ENCODE assay signal across 8 cellular contexts in the genomic region with DNA sequence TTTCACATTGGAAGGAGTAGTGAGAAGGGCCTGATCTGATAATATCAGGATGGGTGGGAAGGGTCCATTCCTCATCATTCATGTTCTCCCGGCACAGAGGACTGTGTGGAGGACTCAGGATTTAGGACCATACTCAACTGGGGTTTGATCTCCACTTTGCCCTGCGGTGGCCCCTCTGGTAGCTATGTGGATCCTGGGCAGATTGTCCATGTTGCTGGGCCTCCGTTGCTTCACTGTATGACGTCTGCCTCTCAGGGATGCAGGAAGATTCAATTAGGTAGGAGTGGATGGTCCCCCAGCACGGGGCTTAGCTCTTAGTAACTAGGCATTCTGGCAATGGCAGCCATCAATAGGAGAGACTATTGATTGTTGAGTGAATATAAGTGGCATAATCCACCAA. TPM values are rescaled to one million over a fixed set of nuclear protein-coding genes. Genes with fewer than 3 reads are reported as not detected.
A peak's percentile ranks its signal among the peaks of the same experiment; 100 is the strongest.
DNase-seq lines count a peak whose midpoint lies in the region; ATAC-seq, FAIRE-seq and TF ChIP-seq lines count a peak whose summit lies in the region.

No MANE protein-coding gene starts in this region.

- H3K27ac Mint-ChIP-seq in activated CD8-positive, alpha-beta memory T cell treated with anti-CD3 and anti-CD28 coated beads, Interleukin-2, amount 10 ng/mL, durations not matched to agents 7 days and 5 days, result no peak overlapping the region

- DNase-seq in A549 (ENCODE audit: low read depth in 1 of 2, low spot score in 1 of 2) (no peak), HFF-Myc (ENCODE audit: extremely low read depth, low read depth) (no peak), breast epithelium (ENCODE audit: low spot score in 2 of 2) (no peak), mucosa of descending colon (peak in 1 of 3 donors; percentile 47), midbrain (lab: John Stamatoyannopoulos, UW) (no peak), KG1 (lab: John Stamatoyannopoulos, UW) (no peak)
- no peak for DNase-seq in activated CD8-positive, alpha-beta memory T cell treated with anti-CD3 and anti-CD28 coated beads, Interleukin-2, amount 10 ng/mL, durations not matched to agents 7 days and 5 days

- H3K4me3 ChIP-seq in A549, result peak overlapping the region; percentile 93
- peak overlapping the region; percentile 88 for H3K4me3 ChIP-seq in HFF-Myc (replicated peaks; ENCODE audit: low read depth, low read length)
- peak overlapping the region; percentile 96 to 100 (median 96) for H3K4me3 ChIP-seq in breast epithelium
- H3K4me3 ChIP-seq in mucosa of descending colon, result peak overlapping the region; percentile 85

- FAIRE-seq in A549 (lab: Jason Lieb, UNC), result no peak

- ATAC-seq in A549, result no peak
- no peak for ATAC-seq in mucosa of descending colon
- ATAC-seq in activated CD8-positive, alpha-beta memory T cell treated with anti-CD3 and anti-CD28 coated beads, Interleukin-2, amount 10 ng/mL, durations not matched to agents 7 days and 5 days, result no peak
- no peak for ATAC-seq in GM21576 (IDR thresholded peaks at IDR 0.05; ENCODE audit: unreplicated experiment)

- no peak for TF ChIP-seq CTCF in A549 (IDR thresholded peaks at IDR 0.05)
- no peak for TF ChIP-seq CTCF in HFF-Myc (IDR thresholded peaks at IDR 0.05; ENCODE audit: low read depth, low read length, missing control alignments)
- TF ChIP-seq CTCF in breast epithelium (IDR thresholded peaks at IDR 0.05), result no peak
- no peak for TF ChIP-seq CTCF in mucosa of descending colon (IDR thresholded peaks at IDR 0.05)

- peaks cover 31% of the 10 kb centered on the region for H3K4me1 Mint-ChIP-seq in activated CD8-positive, alpha-beta memory T cell treated with anti-CD3 and anti-CD28 coated beads, Interleukin-2, amount 10 ng/mL, durations not matched to agents 7 days and 5 days

- CTCF ChIA-PET in A549 (lab: Yijun Ruan, JAX), result interaction anchor here (1.2 to 3.7 kb wide), 5 partner anchors 8 to 330 kb away, joined by 3 to 13 read pairs (median 5); no protein-coding TSS in a partner anchor
- CTCF ChIA-PET in activated CD8-positive, alpha-beta memory T cell treated with anti-CD3 and anti-CD28 coated beads, Interleukin-2, amount 10 ng/mL, durations not matched to agents 7 days and 5 days (lab: Charles Lee), result interaction anchor here (0.6 to 1.3 kb wide), 6 partner anchors 12 to 418 kb away, joined by 3 to 4 read pairs (median 4); no protein-coding TSS in a partner anchor

- H3K4me2 ChIP-seq in A549, result peak overlapping the region; percentile 84

- no peaks in the 10 kb centered on the region for H3K9me3 ChIP-seq in A549
- H3K9me3 ChIP-seq in breast epithelium, result no peaks in the 10 kb centered on the region
- no peaks in the 10 kb centered on the region for H3K9me3 ChIP-seq in mucosa of descending colon

- WGBS in A549 (ENCODE audit: missing lambda C conversion rate), result 41% methylated on average over 5 of the region's 5 CpGs

- H3K27me3 Mint-ChIP-seq in activated CD8-positive, alpha-beta memory T cell treated with anti-CD3 and anti-CD28 coated beads, Interleukin-2, amount 10 ng/mL, durations not matched to agents 7 days and 5 days, result peaks cover 4% of the 10 kb centered on the region

- no peaks in the 10 kb centered on the region for H3K27me3 ChIP-seq in breast epithelium

- H3K36me3 Mint-ChIP-seq in activated CD8-positive, alpha-beta memory T cell treated with anti-CD3 and anti-CD28 coated beads, Interleukin-2, amount 10 ng/mL, durations not matched to agents 7 days and 5 days, result peaks cover 36% of the 10 kb centered on the region

- no peaks in the 10 kb centered on the region for H3K9me3 Mint-ChIP-seq in activated CD8-positive, alpha-beta memory T cell treated with anti-CD3 and anti-CD28 coated beads, Interleukin-2, amount 10 ng/mL, durations not matched to agents 7 days and 5 days (ENCODE audit: low read depth)

- H3K36me3 ChIP-seq in breast epithelium (no peaks in the 10 kb centered on the region), mucosa of descending colon (ENCODE audit: low read depth) (no peaks in the 10 kb centered on the region)

- no peak for TF ChIP-seq EP300 in A549 (IDR thresholded peaks at IDR 0.05)

- H3K27ac ChIP-seq in A549 (peak overlapping the region; percentile 98 to 99; a peak in 5 of 6 replicates), breast epithelium (peak overlapping the region; percentile 79 to 91)

- H3K4me1 ChIP-seq in A549 (peaks cover 66% of the 10 kb centered on the region), breast epithelium (no peaks in the 10 kb centered on the region), mucosa of descending colon (ENCODE audit: low read depth) (peaks cover 26% of the 10 kb centered on the region)

- H3K4me3 Mint-ChIP-seq in activated CD8-positive, alpha-beta memory T cell treated with anti-CD3 and anti-CD28 coated beads, Interleukin-2, amount 10 ng/mL, durations not matched to agents 7 days and 5 days, result no peak overlapping the region

- POLR2A ChIA-PET in A549 (lab: Yijun Ruan, JAX), result interaction anchor here (0.6 to 1.2 kb wide), 5 partner anchors 10 to 375 kb away, joined by 3 to 7 read pairs (median 4); partner anchors contain the start of gene PSMG1

- TF ChIP-seq POLR2A in A549 (IDR thresholded peaks at IDR 0.05; ENCODE audit: low read length) (no peak), breast epithelium (IDR thresholded peaks at IDR 0.05) (no peak)

- intact Hi-C loops in breast epithelium (cut with DNase I; ENCODE audit: low total_unique reads), result no loop called here
- intact Hi-C loops in mucosa of descending colon (cut with DNase I, micrococcal nuclease), result loop anchor here (10.0 kb wide), 3 partner anchors 53 to 317 kb away; no protein-coding TSS in a partner anchor

- no peak for TF ChIP-seq RAD21 in A549 (conservative IDR thresholded peaks at IDR 0.05 in 1 of 2, IDR thresholded peaks at IDR 0.05 in 1 of 2)

TF ChIP-seq in A549, 52 proteins besides CTCF, POLR2A, EP300 and RAD21:
- TF ChIP-seq JUN (IDR thresholded peaks at IDR 0.05), result no peak
- TF ChIP-seq FOSB (CRISPR knock-in tag; IDR thresholded peaks at IDR 0.05), result no peak
- TF ChIP-seq, protein P1, sequence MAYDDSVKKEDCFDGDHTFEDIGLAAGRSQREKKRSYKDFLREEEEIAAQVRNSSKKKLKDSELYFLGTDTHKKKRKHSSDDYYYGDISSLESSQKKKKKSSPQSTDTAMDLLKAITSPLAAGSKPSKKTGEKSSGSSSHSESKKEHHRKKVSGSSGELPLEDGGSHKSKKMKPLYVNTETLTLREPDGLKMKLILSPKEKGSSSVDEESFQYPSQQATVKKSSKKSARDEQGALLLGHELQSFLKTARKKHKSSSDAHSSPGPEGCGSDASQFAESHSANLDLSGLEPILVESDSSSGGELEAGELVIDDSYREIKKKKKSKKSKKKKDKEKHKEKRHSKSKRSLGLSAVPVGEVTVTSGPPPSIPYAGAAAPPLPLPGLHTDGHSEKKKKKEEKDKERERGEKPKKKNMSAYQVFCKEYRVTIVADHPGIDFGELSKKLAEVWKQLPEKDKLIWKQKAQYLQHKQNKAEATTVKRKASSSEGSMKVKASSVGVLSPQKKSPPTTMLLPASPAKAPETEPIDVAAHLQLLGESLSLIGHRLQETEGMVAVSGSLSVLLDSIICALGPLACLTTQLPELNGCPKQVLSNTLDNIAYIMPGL (CRISPR knock-in tag; IDR thresholded peaks at IDR 0.05; ENCODE audit: borderline replicate concordance), result no peak
- TF ChIP-seq FOSL2 (IDR thresholded peaks at IDR 0.05), result no peak
- TF ChIP-seq FOSL2 (CRISPR knock-in tag; IDR thresholded peaks at IDR 0.05), result no peak
- no peak for TF ChIP-seq MAZ (IDR thresholded peaks at IDR 0.05; ENCODE audit: borderline replicate concordance, low read depth, low read length)

RNA-seq across cellular contexts. Expression of gene ETS2, which starts 2.3 kb away (rescaled TPM):
- polyA plus RNA-seq in A549 (2011; rRNA removed), result 41.6 and 42.6 TPM in 2 replicates
- polyA plus RNA-seq in A549 (2012; cell fraction: cytosol; rRNA removed), result 35.1 and 45.9 TPM in 2 replicates
- 87.4 and 104 TPM in 2 replicates for polyA plus RNA-seq in A549 (2012; cell fraction: nucleus; rRNA removed)
- polyA plus RNA-seq in A549 (2017; fragmentation: RNase III; extraction: RNeasy Plus Mini Kit Qiagen cat#74134 plus additional on column Dnase treatment), result 45.5 to 48.0 TPM (median 46.1 TPM) in 3 replicates
- polyA minus RNA-seq in A549 (2011; rRNA and poly(A)+ RNA removed), result 38.4 and 46.6 TPM in 2 replicates
- 10 to 100 TPM; 48.0 to 60.0 (median 57.5) TPM for total RNA-seq in breast epithelium
- total RNA-seq in mucosa of descending colon, result 100 to 1,000 TPM; 115 to 222 (median 171) TPM
- 10 to 100 TPM; 13.0 to 33.5 TPM for total RNA-seq in activated CD8-positive, alpha-beta memory T cell treated with anti-CD3 and anti-CD28 coated beads, Interleukin-2, amount 10 ng/mL, durations not matched to agents 7 days and 5 days
